In the genomic region with DNA sequence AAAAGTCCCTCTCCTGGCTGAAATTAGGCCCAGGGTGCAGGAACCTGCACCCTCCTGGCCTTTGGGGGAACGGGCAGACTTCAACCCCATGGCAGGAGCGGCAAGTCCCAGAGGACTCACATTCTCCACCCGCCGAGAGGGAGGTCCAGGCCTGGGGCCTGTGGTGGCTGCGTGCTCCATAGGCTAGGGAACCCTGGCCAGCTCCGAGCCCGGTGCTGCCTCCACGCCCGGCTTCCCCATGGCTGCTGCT, we compare ENCODE assay signal across 12 cellular contexts. TPM values are rescaled to one million over a fixed set of nuclear protein-coding genes. Genes with fewer than 3 reads are reported as not detected.
DNase-seq lines count a peak whose midpoint lies in the region; ATAC-seq, FAIRE-seq and TF ChIP-seq lines count a peak whose summit lies in the region.
"Had no signal": no experiment of that assay in that cellular context is flagged by ENCODE, and none has a peak within 500 bp of the region (broad histone marks: within the 10 kb centered on the region; RNA-seq: fewer than 3 reads in every experiment).

No MANE protein-coding gene starts in this region.

- H3K27ac ChIP-seq in 22Rv1 (peak overlapping the region; percentile 99), layer of hippocampus (ENCODE audit: low read depth, low read length) (peak overlapping the region; percentile 38)

- DNase-seq in T-cell = no peak
- no peak for DNase-seq in NCI-H1048 (lab: John Stamatoyannopoulos, UW)
- no peak for DNase-seq in amygdala (lab: John Stamatoyannopoulos, UW)
- DNase-seq in NCI-H2227 treated with DMSO at 0.1 percent for 48 hours (lab: John Stamatoyannopoulos, UW) = no peak
- DNase-seq: activated CD4-positive, CD25-positive, alpha-beta regulatory T cell treated with anti-CD3 and anti-CD28 coated beads, Interleukin-2, amount 50 U/mL, for 72 hours; Right ventricle myocardium superior; stimulated activated CD4-positive, alpha-beta T cell treated with anti-CD3 and anti-CD28 coated beads, Interleukin-2, amount 100 ng/mL, for 48 hours had no signal

- ATAC-seq in T-cell (replicated peaks in 1 of 4) (no peak), GM19395 (IDR thresholded peaks at IDR 0.05; ENCODE audit: unreplicated experiment) (no peak)

- H3K27me3 Mint-ChIP-seq in T-cell = no peaks in the 10 kb centered on the region

- H3K4me1 Mint-ChIP-seq in T-cell = peaks cover 5 to 12% (median 6%) of the 10 kb centered on the region in 3 donors

- H3K27me3 ChIP-seq in layer of hippocampus (ENCODE audit: control insufficient read depth, insufficient read depth, low read length) = no peaks in the 10 kb centered on the region

- CTCF ChIA-PET in T-cell (lab: Charles Lee) = interaction anchor here in 1 of 2 donors (1.5 kb wide), 1 partner anchor 14 kb away, joined by 5 read pairs; no protein-coding TSS in a partner anchor

- POLR2A ChIA-PET in T-cell (lab: Charles Lee) = interaction anchor here in 1 of 2 donors (1.1 kb wide), 1 partner anchor 10 kb away, joined by 3 read pairs; no protein-coding TSS in a partner anchor

- no peaks in the 10 kb centered on the region for H3K36me3 Mint-ChIP-seq in T-cell

- FAIRE-seq in G401.6 (lab: Jason Lieb, UNC) = peak; percentile 28

- no peak for TF ChIP-seq CTCF in 22Rv1 (IDR thresholded peaks at IDR 0.05)

- no peak overlapping the region for H3K27ac Mint-ChIP-seq in T-cell
- H3K27ac Mint-ChIP-seq: progenitor cell of endocrine pancreas had no signal

- H3K9me3 Mint-ChIP-seq in T-cell = no peaks in the 10 kb centered on the region

- H3K4me3 Mint-ChIP-seq in T-cell = peak overlapping the region; percentile 71 to 80 (median 73)

RNA-seq across cellular contexts. Expression of a gene that starts 0.1 kb away (rescaled TPM):
- 10 to 100 TPM in 1 of 5 donors, 1 to 10 TPM in 4; 3.1 to 17.1 (median 8.6) TPM for total RNA-seq in T-cell

RNA-seq across cellular contexts. Expression of a gene that starts 0.8 kb away (rescaled TPM):
- 10 to 100 TPM in 4 of 5 donors, 1 to 10 TPM in 1; 9.9 to 50.1 (median 31.6) TPM for total RNA-seq in T-cell

RNA-seq across cellular contexts. Expression of a gene that starts 5.2 kb away (rescaled TPM):
- total RNA-seq in T-cell = 10 to 100 TPM; 22.9 to 38.8 (median 27.2) TPM

RNA-seq across cellular contexts. Expression of a gene that starts 11.2 kb away (rescaled TPM):
- total RNA-seq in T-cell = 10 to 100 TPM in 3 of 5 donors, 1 to 10 TPM in 2; 4.2 to 18.2 (median 12.0) TPM

RNA-seq across cellular contexts. Expression of a gene that starts 14.7 kb away (rescaled TPM):
- total RNA-seq in T-cell = 10 to 100 TPM; 36.2 to 69.1 (median 58.6) TPM
